In genomic region chr3:194843543-194843942, GRCh38 we compare ENCODE assay signal across 20 cellular contexts.
DNase-seq lines count a peak whose midpoint lies in the region; ATAC-seq and TF ChIP-seq lines count a peak whose summit lies in the region.
"Had no signal": no experiment of that assay in that cellular context is flagged by ENCODE, and none has a peak within 500 bp of the region (broad histone marks: within the 10 kb centered on the region; RNA-seq: fewer than 3 reads in every experiment).

No MANE protein-coding gene starts in this region.

- CTCF ChIA-PET in GM10248 (lab: Yijun Ruan, JAX): no interaction called here

- H3K27me3 ChIP-seq in neural cell (ENCODE audit: insufficient read depth, low read depth, low read length): no peaks in the 10 kb centered on the region

- peak; percentile 80 for TF ChIP-seq EP300 in neural cell (conservative IDR thresholded peaks at IDR 0.05; ENCODE audit: poor library complexity, severe bottlenecking)

- no peaks in the 10 kb centered on the region for H3K9me2 ChIP-seq in neural cell (ENCODE audit: insufficient read depth, low read length)

- no peak overlapping the region for H2AFZ ChIP-seq in neural cell (ENCODE audit: low read depth, low read length)

- TF ChIP-seq CTCF in neural cell (IDR thresholded peaks at IDR 0.05; ENCODE audit: poor library complexity, severe bottlenecking) (no peak), GM10248 (IDR thresholded peaks at IDR 0.05; ENCODE audit: control extremely low read depth, extremely low read depth, low read depth, missing control alignments) (no peak)

- no peak for TF ChIP-seq RAD21 in neural cell (conservative IDR thresholded peaks at IDR 0.05)

- no peaks in the 10 kb centered on the region for H3K36me3 ChIP-seq in neural cell (ENCODE audit: insufficient read depth, low read length)

- DNase-seq in CD1c-positive myeloid dendritic cell (ENCODE audit: extremely low spot score): peak; percentile 42
- peak; percentile 86 for DNase-seq in MV-4-11 (lab: John Stamatoyannopoulos, UW)
- peak; percentile 22 for DNase-seq in amniotic epithelial cell (ENCODE audit: low read depth)
- no peak for DNase-seq in GM10248 (ENCODE audit: extremely low spot score)
- DNase-seq: AML-193; C1 segment of cervical spinal cord; Calu3; CD8-positive, alpha-beta memory T cell; DMS153; NCI-H1092 treated with DMSO at 0.1 percent for 48 hours; NCI-H1436 treated with DMSO at 0.1 percent for 48 hours; NCI-H1930; NCI-H510A treated with DMSO at 0.1 percent for 48 hours; NCI-H774; NK-92 treated with Interleukin-12 subunit alpha and Interleukin-12 subunit beta, amount 100 ng/mL, for 24 hours had no signal

- no peaks in the 10 kb centered on the region for H3K9me3 ChIP-seq in neural cell (ENCODE audit: low read length)

- no peaks in the 10 kb centered on the region for H3F3A ChIP-seq in neural cell (ENCODE audit: insufficient read depth, low read length, poor library complexity, severe bottlenecking)

- POLR2A ChIA-PET in GM10248 (lab: Yijun Ruan, JAX): no interaction called here

- ATAC-seq in HG03439 (IDR thresholded peaks at IDR 0.05; ENCODE audit: unreplicated experiment): no peak
- no peak for ATAC-seq in HG02973 (IDR thresholded peaks at IDR 0.05; ENCODE audit: unreplicated experiment)
- ATAC-seq: HCT116, Right ventricle myocardium inferior had no signal

- no peak overlapping the region for H3K4me2 ChIP-seq in neural cell (ENCODE audit: low read length)

- peak overlapping the region; percentile 19 for H3K9ac ChIP-seq in neural cell (ENCODE audit: low read length)

- peak overlapping the region; percentile 78 for H3K27ac ChIP-seq in neural cell (ENCODE audit: low read length)

- H3K79me2 ChIP-seq in neural cell (replicated peaks; ENCODE audit: insufficient read depth, low read length): no peaks in the 10 kb centered on the region

- no peaks in the 10 kb centered on the region for H4K20me1 ChIP-seq in neural cell (ENCODE audit: insufficient read depth)

- no peak overlapping the region for H3K4me3 ChIP-seq in neural cell (ENCODE audit: low read length)

TF ChIP-seq in neural cell, 6 proteins besides CTCF, POLR2A, EP300 and RAD21:
- TF ChIP-seq MXI1 (conservative IDR thresholded peaks at IDR 0.05; ENCODE audit: poor library complexity, severe bottlenecking) (no peak), POLR2AphosphoS5 (IDR thresholded peaks at IDR 0.05) (peak; percentile 60), REST (IDR thresholded peaks at IDR 0.05; ENCODE audit: borderline replicate concordance) (peak; percentile 96), EZH2 (IDR thresholded peaks at IDR 0.05; ENCODE audit: borderline replicate concordance, insufficient read depth, low read length, poor library complexity, severe bottlenecking) (no peak)
